In the genomic region with DNA sequence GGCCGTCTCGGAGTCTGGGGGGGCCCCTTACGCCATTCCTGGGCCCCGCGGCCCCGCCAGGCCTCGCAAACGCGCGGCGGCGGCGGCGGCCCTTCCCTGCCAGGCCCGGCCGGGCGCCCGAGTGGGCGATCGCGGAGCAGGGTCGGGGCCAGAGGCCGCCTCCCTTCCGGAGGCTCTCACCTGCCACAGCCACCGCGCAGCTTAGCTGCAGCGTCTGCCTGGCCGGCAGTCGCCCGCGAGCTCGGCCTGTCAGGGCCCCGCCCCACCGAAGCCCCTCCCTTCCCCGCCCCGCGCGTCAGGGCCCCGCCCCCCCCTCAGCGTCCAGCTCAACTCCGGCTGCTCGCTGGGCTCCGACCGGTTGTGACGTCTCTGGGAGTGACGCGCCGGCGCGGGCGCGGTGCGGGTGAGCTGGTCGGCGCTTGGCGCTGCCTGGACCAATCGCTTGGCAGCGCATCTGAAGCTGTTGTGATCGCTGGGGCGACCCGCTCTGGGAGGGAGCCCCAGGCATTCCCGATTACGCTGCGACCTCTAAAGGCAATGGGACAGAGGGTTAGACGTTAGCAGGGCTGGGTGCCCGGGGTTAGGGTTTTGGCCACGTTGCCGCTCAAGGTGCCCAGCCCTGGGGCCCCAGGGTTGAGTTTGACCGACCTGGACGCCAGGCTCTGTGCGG, we compare ENCODE assay signal across 8 cellular contexts. TPM values are rescaled to one million over a fixed set of nuclear protein-coding genes. Genes with fewer than 3 reads are reported as not detected.
DNase-seq lines count a peak whose midpoint lies in the region; ATAC-seq and TF ChIP-seq lines count a peak whose summit lies in the region.

A gene with protein sequence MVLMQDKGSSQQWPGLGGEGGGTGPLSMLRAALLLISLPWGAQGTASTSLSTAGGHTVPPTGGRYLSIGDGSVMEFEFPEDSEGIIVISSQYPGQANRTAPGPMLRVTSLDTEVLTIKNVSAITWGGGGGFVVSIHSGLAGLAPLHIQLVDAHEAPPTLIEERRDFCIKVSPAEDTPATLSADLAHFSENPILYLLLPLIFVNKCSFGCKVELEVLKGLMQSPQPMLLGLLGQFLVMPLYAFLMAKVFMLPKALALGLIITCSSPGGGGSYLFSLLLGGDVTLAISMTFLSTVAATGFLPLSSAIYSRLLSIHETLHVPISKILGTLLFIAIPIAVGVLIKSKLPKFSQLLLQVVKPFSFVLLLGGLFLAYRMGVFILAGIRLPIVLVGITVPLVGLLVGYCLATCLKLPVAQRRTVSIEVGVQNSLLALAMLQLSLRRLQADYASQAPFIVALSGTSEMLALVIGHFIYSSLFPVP (minus strand): TSS at position 216 of the 670 bp plus-strand sequence. CDS start 1,689 bp downstream, outside the sequence.

- DNase-seq in NCI-H1105 treated with DMSO at 0.1 percent for 48 hours (lab: John Stamatoyannopoulos, UW), result peak; percentile 94
- peak; percentile 50 for DNase-seq in SKM-1 treated with dmso at 0.1 percent for 144 hours (lab: John Stamatoyannopoulos, UW; ENCODE audit: unreplicated experiment)
- peak; percentile 93 for DNase-seq in glomerular visceral epithelial cell (ENCODE audit: extremely low spot score)
- peak; percentile 92 for DNase-seq in occipital lobe (lab: John Stamatoyannopoulos, UW)
- peak; percentile 92 to 94 for DNase-seq in suprapubic skin (ENCODE audit: low spot score in 2 of 2)

- H3K4me3 Mint-ChIP-seq in activated naive CD8-positive, alpha-beta T cell, result peak within 1 kb of the TSS; percentile 90

- no peaks in the 10 kb centered on the region for H3K36me3 ChIP-seq in suprapubic skin

- no peak for TF ChIP-seq EP300 in suprapubic skin (IDR thresholded peaks at IDR 0.05)

- H3K9me3 ChIP-seq in suprapubic skin, result no peaks in the 10 kb centered on the region

- TF ChIP-seq POLR2A in GM10847 (IDR thresholded peaks at IDR 0.05; ENCODE audit: extremely low read depth, insufficient read length) (peak; percentile 94), suprapubic skin (IDR thresholded peaks at IDR 0.05) (peak in 1 of 2 donors; percentile 7)

- no peaks in the 10 kb centered on the region for H3K36me3 Mint-ChIP-seq in activated naive CD8-positive, alpha-beta T cell

- ATAC-seq in HG02678 (IDR thresholded peaks at IDR 0.05; ENCODE audit: unreplicated experiment), result peak; percentile 82

- peak within 1 kb of the TSS; percentile 82 for H3K27ac Mint-ChIP-seq in activated naive CD8-positive, alpha-beta T cell

- no peaks in the 10 kb centered on the region for H3K27me3 ChIP-seq in suprapubic skin

- TF ChIP-seq CTCF in suprapubic skin (IDR thresholded peaks at IDR 0.05), result no peak

- H3K4me1 Mint-ChIP-seq in activated naive CD8-positive, alpha-beta T cell (ENCODE audit: low read depth), result peaks cover 9% of the 10 kb centered on the region

- H3K9me3 Mint-ChIP-seq in activated naive CD8-positive, alpha-beta T cell (ENCODE audit: low read depth), result no peaks in the 10 kb centered on the region

- H3K27ac ChIP-seq in suprapubic skin, result peak within 1 kb of the TSS; percentile 94

- WGBS in suprapubic skin, result 38% methylated on average over 9 of the region's 71 CpGs

- no peaks in the 10 kb centered on the region for H3K27me3 Mint-ChIP-seq in activated naive CD8-positive, alpha-beta T cell

- H3K4me3 ChIP-seq in suprapubic skin, result peak within 1 kb of the TSS; percentile 71

- peaks cover 22% of the 10 kb centered on the region for H3K4me1 ChIP-seq in suprapubic skin

RNA-seq across cellular contexts. Expression of the gene that starts here (rescaled TPM):
- 3.4 TPM for total RNA-seq in occipital lobe
- 10 to 100 TPM; 16.5 to 45.0 (median 38.8) TPM for total RNA-seq in suprapubic skin

Comparison
In these comparisons a context has a peak if more than half of its experiments do, and no peak if none do; other contexts are left out.
1. Peak in every context shown above with its lines: DNase-seq, ATAC-seq, H3K4me3 ChIP-seq and H3K27ac ChIP-seq.